21 cellular contexts compared by ENCODE assay signal in the genomic region with DNA sequence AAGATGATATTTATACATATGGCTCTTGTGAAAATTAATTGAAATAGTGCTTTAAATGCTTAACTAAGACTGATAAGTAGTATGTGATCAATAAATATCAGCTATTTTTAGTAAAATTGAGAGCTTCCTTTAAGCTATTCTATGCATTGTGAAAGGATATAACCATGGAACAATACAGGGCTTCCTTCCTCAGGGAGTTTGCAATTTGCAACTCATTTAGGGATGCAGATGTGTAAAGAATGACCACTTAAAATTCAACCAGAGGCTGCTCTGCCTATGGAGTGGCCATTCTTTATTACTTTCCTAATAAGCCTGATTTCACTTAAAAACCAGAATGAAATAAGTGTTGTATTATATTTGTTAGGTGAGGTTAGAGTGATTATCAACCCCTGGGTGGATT.
DNase-seq lines count a peak whose midpoint lies in the region; ATAC-seq and TF ChIP-seq lines count a peak whose summit lies in the region.
"Had no signal": no experiment of that assay in that cellular context is flagged by ENCODE, and none has a peak within 500 bp of the region (broad histone marks: within the 10 kb centered on the region; RNA-seq: fewer than 3 reads in every experiment).

No MANE protein-coding gene starts in this region.

- no peaks in the 10 kb centered on the region for H4K20me1 ChIP-seq in smooth muscle cell (ENCODE audit: low read depth)
- H4K20me1 ChIP-seq: BLaER1 treated with 17β-estradiol and CSF1 and Interleukin-3, amounts not matched to agents 10 nM and 100 nM had no signal

- CTCF ChIA-PET in Calu3 (lab: Charles Lee): interaction anchor here (0.8 kb wide), 1 partner anchor 589 kb away, joined by 3 read pairs; no protein-coding TSS in a partner anchor

- H3K4me3 Mint-ChIP-seq in Calu3 (ENCODE audit: low read depth, unreplicated experiment): peak overlapping the region; percentile 70
- H3K4me3 Mint-ChIP-seq: activated CD8-positive, alpha-beta memory T cell treated with anti-CD3 and anti-CD28 coated beads, Interleukin-2, amount 10 ng/mL, durations not matched to agents 7 days and 5 days; activated naive CD8-positive, alpha-beta T cell treated with anti-CD3 and anti-CD28 coated beads for 36 hours; activated T-cell treated with anti-CD3 and anti-CD28 coated beads, Interleukin-2, amount 50 U/mL, for 4 hours; naive thymus-derived CD4-positive, alpha-beta T cell; T-helper 17 cell had no signal

- ATAC-seq in GM21737 (IDR thresholded peaks at IDR 0.05; ENCODE audit: unreplicated experiment) (no peak), right lobe of liver (no peak)
- ATAC-seq: activated CD8-positive, alpha-beta memory T cell treated with anti-CD3 and anti-CD28 coated beads, Interleukin-2, amount 10 ng/mL, durations not matched to agents 7 days and 5 days; activated T-cell treated with anti-CD3 and anti-CD28 coated beads, Interleukin-2, amount 50 U/mL, for 4 hours; naive thymus-derived CD4-positive, alpha-beta T cell; stimulated activated naive CD8-positive, alpha-beta T cell treated with anti-CD3 and anti-CD28 coated beads, Interleukin-15, Interleukin-2, amounts not matched to agents 100 U/mL and 50 U/mL, for 24 hours; T-helper 17 cell had no signal

- H3K27me3 Mint-ChIP-seq in Calu3 (ENCODE audit: unreplicated experiment): no peaks in the 10 kb centered on the region
- H3K27me3 Mint-ChIP-seq: activated CD8-positive, alpha-beta memory T cell treated with anti-CD3 and anti-CD28 coated beads, Interleukin-2, amount 10 ng/mL, durations not matched to agents 7 days and 5 days; activated naive CD8-positive, alpha-beta T cell treated with anti-CD3 and anti-CD28 coated beads for 36 hours; T-helper 17 cell had no signal

- H3K27me3 ChIP-seq in smooth muscle cell (ENCODE audit: low read depth): no peaks in the 10 kb centered on the region
- no peaks in the 10 kb centered on the region for H3K27me3 ChIP-seq in right lobe of liver
- H3K27me3 ChIP-seq: BLaER1 treated with 17β-estradiol and CSF1 and Interleukin-3, amounts not matched to agents 10 nM and 100 nM had no signal

- H3K9me3 ChIP-seq in KOPT-K1 (ENCODE audit: insufficient read depth, low read length, poor library complexity, severe bottlenecking) (peaks cover 3% of the 10 kb centered on the region), smooth muscle cell (replicated peaks; ENCODE audit: low read depth) (no peaks in the 10 kb centered on the region), right lobe of liver (no peaks in the 10 kb centered on the region)

- H3K4me3 ChIP-seq in fibroblast of villous mesenchyme (ENCODE audit: low read depth, low read length): peak overlapping the region; percentile 60
- no peak overlapping the region for H3K4me3 ChIP-seq in smooth muscle cell
- H3K4me3 ChIP-seq in right lobe of liver: no peak overlapping the region
- H3K4me3 ChIP-seq: BLaER1 treated with 17β-estradiol and CSF1 and Interleukin-3, amounts not matched to agents 10 nM and 100 nM had no signal

- peak overlapping the region; percentile 71 for H3K27ac Mint-ChIP-seq in Calu3 (ENCODE audit: unreplicated experiment)
- H3K27ac Mint-ChIP-seq: activated CD8-positive, alpha-beta memory T cell treated with anti-CD3 and anti-CD28 coated beads, Interleukin-2, amount 10 ng/mL, durations not matched to agents 7 days and 5 days; activated naive CD8-positive, alpha-beta T cell treated with anti-CD3 and anti-CD28 coated beads for 36 hours; T-helper 17 cell had no signal

- no peak for DNase-seq in Calu3
- no peak for DNase-seq in fibroblast of villous mesenchyme (ENCODE audit: low read depth)
- DNase-seq in smooth muscle cell (lab: John Stamatoyannopoulos, UW; ENCODE audit: unreplicated experiment): no peak
- no peak for DNase-seq in right lobe of liver
- DNase-seq in NCI-H2171 (lab: John Stamatoyannopoulos, UW): no peak
- DNase-seq: activated CD8-positive, alpha-beta memory T cell treated with anti-CD3 and anti-CD28 coated beads, Interleukin-2, amount 10 ng/mL, durations not matched to agents 7 days and 5 days; activated gamma-delta T cell; activated naive CD8-positive, alpha-beta T cell treated with anti-CD3 and anti-CD28 coated beads for 36 hours; activated T-cell treated with anti-CD3 and anti-CD28 coated beads, Interleukin-2, amount 50 U/mL, for 4 hours; aorta; naive thymus-derived CD4-positive, alpha-beta T cell; NCI-H1105 treated with DMSO at 0.1 percent for 48 hours; NCI-H526 treated with DMSO at 0.1 percent for 48 hours; nucleus accumbens; Right ventricle myocardium superior; stimulated activated CD4-positive, alpha-beta T cell treated with anti-CD3 and anti-CD28 coated beads, Interleukin-1b, Interleukin-23, amount 100 ng/mL, for 48 hours; stimulated activated naive CD8-positive, alpha-beta T cell treated with anti-CD3 and anti-CD28 coated beads, Interleukin-15, Interleukin-2, amounts not matched to agents 100 U/mL and 50 U/mL, for 24 hours; T-helper 17 cell had no signal

- H3K4me1 Mint-ChIP-seq in Calu3 (ENCODE audit: low read depth, unreplicated experiment): peaks cover 9% of the 10 kb centered on the region
- H3K4me1 Mint-ChIP-seq: activated CD8-positive, alpha-beta memory T cell treated with anti-CD3 and anti-CD28 coated beads, Interleukin-2, amount 10 ng/mL, durations not matched to agents 7 days and 5 days; activated naive CD8-positive, alpha-beta T cell treated with anti-CD3 and anti-CD28 coated beads for 36 hours had no signal

- H3K9me3 Mint-ChIP-seq in Calu3 (ENCODE audit: low read depth, unreplicated experiment): peaks cover 3% of the 10 kb centered on the region

- intact Hi-C loops in Calu3 (cut with micrococcal nuclease; ENCODE audit: unreplicated experiment) (loop anchor here (5.0 kb wide), 1 partner anchor 100 kb away; no protein-coding TSS in a partner anchor), right lobe of liver (cut with DNase I) (no loop called here)

- TF ChIP-seq CTCF in Calu3 (IDR thresholded peaks at IDR 0.05; ENCODE audit: unreplicated experiment) (no peak), fibroblast of villous mesenchyme (IDR thresholded peaks at IDR 0.05; ENCODE audit: insufficient read depth, low read depth, low read length) (no peak), smooth muscle cell (IDR thresholded peaks at IDR 0.05; ENCODE audit: borderline replicate concordance, insufficient read depth, poor library complexity, severe bottlenecking) (no peak), right lobe of liver (IDR thresholded peaks at IDR 0.05) (no peak)

- no peaks in the 10 kb centered on the region for H3K79me2 ChIP-seq in smooth muscle cell (ENCODE audit: low read depth)

- no peak overlapping the region for H3K9ac ChIP-seq in smooth muscle cell (ENCODE audit: low read depth)
- H3K9ac ChIP-seq: BLaER1 treated with 17β-estradiol and CSF1 and Interleukin-3, amounts not matched to agents 10 nM and 100 nM had no signal

- peaks cover 7% of the 10 kb centered on the region for H3K36me3 Mint-ChIP-seq in Calu3 (ENCODE audit: insufficient read depth, unreplicated experiment)
- H3K36me3 Mint-ChIP-seq: activated CD8-positive, alpha-beta memory T cell treated with anti-CD3 and anti-CD28 coated beads, Interleukin-2, amount 10 ng/mL, durations not matched to agents 7 days and 5 days; activated naive CD8-positive, alpha-beta T cell treated with anti-CD3 and anti-CD28 coated beads for 36 hours; naive thymus-derived CD4-positive, alpha-beta T cell had no signal

- H3K4me2 ChIP-seq in smooth muscle cell: peak overlapping the region; percentile 58
- H3K4me2 ChIP-seq: BLaER1 treated with 17β-estradiol and CSF1 and Interleukin-3, amounts not matched to agents 10 nM and 100 nM had no signal

- no TSS peak for BruUV-seq in Calu3 (replicated peaks; lab: Mats Ljungman, UMichigan)

- H3K36me3 ChIP-seq in KOPT-K1 (ENCODE audit: insufficient read depth, low read length): no peaks in the 10 kb centered on the region
- H3K36me3 ChIP-seq in smooth muscle cell (ENCODE audit: low read depth): no peaks in the 10 kb centered on the region
- H3K36me3 ChIP-seq in right lobe of liver: no peaks in the 10 kb centered on the region
- H3K36me3 ChIP-seq: BLaER1 treated with 17β-estradiol and CSF1 and Interleukin-3, amounts not matched to agents 10 nM and 100 nM had no signal

- no peak for TF ChIP-seq POLR2A in right lobe of liver (IDR thresholded peaks at IDR 0.05)

- peak overlapping the region; percentile 14 for H3K27ac ChIP-seq in KOPT-K1 (ENCODE audit: low read depth, low read length, poor library complexity, severe bottlenecking)
- peak overlapping the region; percentile 15 for H3K27ac ChIP-seq in smooth muscle cell (ENCODE audit: low read depth)
- H3K27ac ChIP-seq in right lobe of liver: no peak overlapping the region
- H3K27ac ChIP-seq: BLaER1 treated with 17β-estradiol and CSF1 and Interleukin-3, amounts not matched to agents 10 nM and 100 nM had no signal

- H3K4me1 ChIP-seq in smooth muscle cell (ENCODE audit: low read depth): peaks cover 8% of the 10 kb centered on the region
- no peaks in the 10 kb centered on the region for H3K4me1 ChIP-seq in right lobe of liver

- H3F3A ChIP-seq in smooth muscle cell (ENCODE audit: low read depth): peaks cover 4% of the 10 kb centered on the region

- H2AFZ ChIP-seq in smooth muscle cell (ENCODE audit: low read depth): no peak overlapping the region

Comparison
In these comparisons a context has a peak if more than half of its experiments do, and no peak if none do; other contexts are left out.
1. H3K27ac ChIP-seq: peak in KOPT-K1 (single experiment) and smooth muscle cell (single experiment); none in right lobe of liver (0 of 3).